ENCODE assay signal across 11 cellular contexts in the genomic region with DNA sequence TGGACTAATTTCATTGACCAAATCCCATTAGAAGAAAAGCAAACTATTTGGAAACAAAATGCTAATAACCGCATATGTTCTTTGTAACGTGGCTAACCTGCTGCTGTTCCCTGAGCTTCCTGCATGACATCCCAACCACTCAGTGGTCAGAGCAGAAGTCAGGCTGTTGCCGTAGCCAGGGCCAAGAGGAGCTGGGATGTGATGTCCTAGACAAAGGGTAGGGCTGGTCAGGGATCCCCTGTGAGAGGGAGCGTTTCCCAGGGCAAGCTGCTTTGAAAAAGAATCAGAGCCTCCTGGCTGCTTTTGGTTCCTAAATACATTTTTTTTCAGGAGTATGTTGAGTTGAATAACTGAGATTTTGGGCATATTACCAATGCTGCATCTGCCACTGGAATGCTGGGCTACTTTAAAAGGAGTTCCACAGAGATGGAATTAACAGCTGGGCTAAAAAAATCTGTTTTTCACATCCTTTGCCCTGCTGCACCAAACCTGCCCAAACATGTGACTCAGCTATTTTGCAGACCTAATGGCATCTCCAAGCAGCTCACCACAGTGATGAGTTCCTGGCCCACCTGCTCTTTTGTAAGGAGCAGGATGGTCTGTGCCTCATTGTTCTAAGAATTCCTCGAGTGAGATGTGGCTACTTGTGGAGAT. TPM values are rescaled to one million over a fixed set of nuclear protein-coding genes. Genes with fewer than 3 reads are reported as not detected.
DNase-seq lines count a peak whose midpoint lies in the region; TF ChIP-seq lines count a peak whose summit lies in the region.
"Had no signal": no experiment of that assay in that cellular context is flagged by ENCODE, and none has a peak within 500 bp of the region (broad histone marks: within the 10 kb centered on the region; RNA-seq: fewer than 3 reads in every experiment).

No MANE protein-coding gene starts in this region.

- peaks cover 2 to 35% (median 25%) of the 10 kb centered on the region in 4 donors for H3K36me3 ChIP-seq in liver (ENCODE audit: control insufficient read depth in 4 of 4, insufficient read depth in 3 of 4, low read depth in 1 of 4, low read length in 3 of 4)

- H3K9me3 ChIP-seq in liver (ENCODE audit: control insufficient read depth in 4 of 4, low read length in 3 of 4) = no peaks in the 10 kb centered on the region

- H3K27ac ChIP-seq in caudate nucleus (ENCODE audit: low read depth, low read length) (peak overlapping the region; percentile 84), liver (ENCODE audit: low read depth in 1 of 2, low read length in 2 of 2) (peak overlapping the region; percentile 14 to 18)
- H3K27ac ChIP-seq: epithelial cell of prostate had no signal

- DNase-seq in AG09319 (ENCODE audit: extremely low read depth, low read depth) (peak; percentile 49), LHCN-M2 (ENCODE audit: low read depth) (peak; percentile 92), caudate nucleus (lab: John Stamatoyannopoulos, UW) (peak in 1 of 61 donors; percentile 20), UCSD-AML1 (lab: John Stamatoyannopoulos, UW; ENCODE audit: unreplicated experiment) (no peak), T-helper 2 cell (no peak), NCI-H2081 treated with DMSO at 0.1 percent for 48 hours (lab: John Stamatoyannopoulos, UW) (no peak)
- no peak for DNase-seq in stimulated activated naive CD4-positive, alpha-beta T cell (lab: John Stamatoyannopoulos, UW)
- DNase-seq: mesendoderm, T1000 had no signal

- peaks cover 4 to 26% (median 23%) of the 10 kb centered on the region in 4 donors for H3K4me1 ChIP-seq in liver (ENCODE audit: control insufficient read depth in 4 of 4, insufficient read depth in 4 of 4, low read length in 3 of 4)

- no peak for TF ChIP-seq RAD21 in liver (IDR thresholded peaks at IDR 0.05)

- no peak overlapping the region for H3K4me3 ChIP-seq in liver (ENCODE audit: low read depth in 1 of 3, low read length in 3 of 3)

- WGBS in liver = 89% methylated on average over 5 of the region's 5 CpGs

- TF ChIP-seq CTCF in AG09319 (IDR thresholded peaks at IDR 0.05; ENCODE audit: low read depth, low read length) (no peak), liver (IDR thresholded peaks at IDR 0.05; ENCODE audit: low read depth, low read length, missing input control) (no peak)

- no peak overlapping the region for H3K9ac ChIP-seq in liver (ENCODE audit: low read depth in 1 of 2, low read length in 2 of 2)

- no peaks in the 10 kb centered on the region for H3K27me3 ChIP-seq in liver (ENCODE audit: control insufficient read depth in 4 of 4, insufficient read depth in 4 of 4, low read length in 3 of 4)

TF ChIP-seq in liver, 16 proteins besides CTCF, POLR2A, EP300 and RAD21:
- no peak for TF ChIP-seq GABPA (IDR thresholded peaks at IDR 0.05 in 1 of 2, conservative IDR thresholded peaks at IDR 0.05 in 1 of 2)
- no peak for TF ChIP-seq FOXA1 (IDR thresholded peaks at IDR 0.05)
- TF ChIP-seq HNF4A (conservative IDR thresholded peaks at IDR 0.05) = no peak
- TF ChIP-seq, protein P1, sequence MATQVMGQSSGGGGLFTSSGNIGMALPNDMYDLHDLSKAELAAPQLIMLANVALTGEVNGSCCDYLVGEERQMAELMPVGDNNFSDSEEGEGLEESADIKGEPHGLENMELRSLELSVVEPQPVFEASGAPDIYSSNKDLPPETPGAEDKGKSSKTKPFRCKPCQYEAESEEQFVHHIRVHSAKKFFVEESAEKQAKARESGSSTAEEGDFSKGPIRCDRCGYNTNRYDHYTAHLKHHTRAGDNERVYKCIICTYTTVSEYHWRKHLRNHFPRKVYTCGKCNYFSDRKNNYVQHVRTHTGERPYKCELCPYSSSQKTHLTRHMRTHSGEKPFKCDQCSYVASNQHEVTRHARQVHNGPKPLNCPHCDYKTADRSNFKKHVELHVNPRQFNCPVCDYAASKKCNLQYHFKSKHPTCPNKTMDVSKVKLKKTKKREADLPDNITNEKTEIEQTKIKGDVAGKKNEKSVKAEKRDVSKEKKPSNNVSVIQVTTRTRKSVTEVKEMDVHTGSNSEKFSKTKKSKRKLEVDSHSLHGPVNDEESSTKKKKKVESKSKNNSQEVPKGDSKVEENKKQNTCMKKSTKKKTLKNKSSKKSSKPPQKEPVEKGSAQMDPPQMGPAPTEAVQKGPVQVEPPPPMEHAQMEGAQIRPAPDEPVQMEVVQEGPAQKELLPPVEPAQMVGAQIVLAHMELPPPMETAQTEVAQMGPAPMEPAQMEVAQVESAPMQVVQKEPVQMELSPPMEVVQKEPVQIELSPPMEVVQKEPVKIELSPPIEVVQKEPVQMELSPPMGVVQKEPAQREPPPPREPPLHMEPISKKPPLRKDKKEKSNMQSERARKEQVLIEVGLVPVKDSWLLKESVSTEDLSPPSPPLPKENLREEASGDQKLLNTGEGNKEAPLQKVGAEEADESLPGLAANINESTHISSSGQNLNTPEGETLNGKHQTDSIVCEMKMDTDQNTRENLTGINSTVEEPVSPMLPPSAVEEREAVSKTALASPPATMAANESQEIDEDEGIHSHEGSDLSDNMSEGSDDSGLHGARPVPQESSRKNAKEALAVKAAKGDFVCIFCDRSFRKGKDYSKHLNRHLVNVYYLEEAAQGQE (IDR thresholded peaks at IDR 0.05) = no peak
- TF ChIP-seq, protein P2, sequence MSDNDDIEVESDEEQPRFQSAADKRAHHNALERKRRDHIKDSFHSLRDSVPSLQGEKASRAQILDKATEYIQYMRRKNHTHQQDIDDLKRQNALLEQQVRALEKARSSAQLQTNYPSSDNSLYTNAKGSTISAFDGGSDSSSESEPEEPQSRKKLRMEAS (IDR thresholded peaks at IDR 0.05) = no peak
- TF ChIP-seq, protein P3, sequence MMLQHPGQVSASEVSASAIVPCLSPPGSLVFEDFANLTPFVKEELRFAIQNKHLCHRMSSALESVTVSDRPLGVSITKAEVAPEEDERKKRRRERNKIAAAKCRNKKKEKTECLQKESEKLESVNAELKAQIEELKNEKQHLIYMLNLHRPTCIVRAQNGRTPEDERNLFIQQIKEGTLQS (IDR thresholded peaks at IDR 0.05) = no peak
- TF ChIP-seq EGR1 (IDR thresholded peaks at IDR 0.05; ENCODE audit: low read depth in 2 of 2) = no peak
- no peak for TF ChIP-seq NR2F2 (IDR thresholded peaks at IDR 0.05)
- TF ChIP-seq TAF1 (conservative IDR thresholded peaks at IDR 0.05) = no peak
- TF ChIP-seq, protein P4, sequence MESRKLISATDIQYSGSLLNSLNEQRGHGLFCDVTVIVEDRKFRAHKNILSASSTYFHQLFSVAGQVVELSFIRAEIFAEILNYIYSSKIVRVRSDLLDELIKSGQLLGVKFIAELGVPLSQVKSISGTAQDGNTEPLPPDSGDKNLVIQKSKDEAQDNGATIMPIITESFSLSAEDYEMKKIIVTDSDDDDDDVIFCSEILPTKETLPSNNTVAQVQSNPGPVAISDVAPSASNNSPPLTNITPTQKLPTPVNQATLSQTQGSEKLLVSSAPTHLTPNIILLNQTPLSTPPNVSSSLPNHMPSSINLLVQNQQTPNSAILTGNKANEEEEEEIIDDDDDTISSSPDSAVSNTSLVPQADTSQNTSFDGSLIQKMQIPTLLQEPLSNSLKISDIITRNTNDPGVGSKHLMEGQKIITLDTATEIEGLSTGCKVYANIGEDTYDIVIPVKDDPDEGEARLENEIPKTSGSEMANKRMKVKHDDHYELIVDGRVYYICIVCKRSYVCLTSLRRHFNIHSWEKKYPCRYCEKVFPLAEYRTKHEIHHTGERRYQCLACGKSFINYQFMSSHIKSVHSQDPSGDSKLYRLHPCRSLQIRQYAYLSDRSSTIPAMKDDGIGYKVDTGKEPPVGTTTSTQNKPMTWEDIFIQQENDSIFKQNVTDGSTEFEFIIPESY (IDR thresholded peaks at IDR 0.05) = no peak
- no peak for TF ChIP-seq YY1 (IDR thresholded peaks at IDR 0.05)
- no peak for TF ChIP-seq JUND (IDR thresholded peaks at IDR 0.05)

RNA-seq across cellular contexts. Expression of a gene that starts 23.9 kb away (rescaled TPM):
- total RNA-seq in LHCN-M2 (2014; rRNA removed) (90.2 and 99.1 TPM in 2 replicates), liver (10 to 100 TPM; 27.0 to 40.5 TPM)
- 63.1 TPM for polyA plus RNA-seq in LHCN-M2 (2012)
- 10 to 100 TPM in 1 of 2 donors, 1 to 10 TPM in 1; 7.0 to 10.5 TPM for polyA plus RNA-seq in liver

RNA-seq across cellular contexts. Expression of a gene that starts 25.2 kb away (rescaled TPM):
- total RNA-seq in LHCN-M2 (2014; rRNA removed) (7.7 and 9.0 TPM in 2 replicates), liver (10 to 100 TPM in 1 of 2 donors, 1 to 10 TPM in 1; 5.9 to 22.4 TPM)
- 4.5 TPM for polyA plus RNA-seq in LHCN-M2 (2012)
- 1 to 10 TPM; 5.6 to 6.4 TPM for polyA plus RNA-seq in liver

RNA-seq across cellular contexts. Expression of a gene that starts 26.9 kb away (rescaled TPM):
- total RNA-seq in LHCN-M2 (2014; rRNA removed) = 31.4 and 38.4 TPM in 2 replicates
- 24.7 TPM for polyA plus RNA-seq in LHCN-M2 (2012)
- 10 to 100 TPM; 22.2 to 30.4 TPM for total RNA-seq in liver
- polyA plus RNA-seq in liver = 10 to 100 TPM in 1 of 2 donors, 1 to 10 TPM in 1; 6.7 to 11.1 TPM

Comparison
In these comparisons a context has a peak if more than half of its experiments do, and no peak if none do; other contexts are left out.
1. DNase-seq: peak in AG09319 (single experiment) and LHCN-M2 (single experiment); none in stimulated activated naive CD4-positive, alpha-beta T cell (0 of 6), UCSD-AML1 (single experiment), T-helper 2 cell (0 of 5) and NCI-H2081 treated with DMSO at 0.1 percent for 48 hours (single experiment).